In genomic region chr4:141782205-141782604, GRCh38 we compare ENCODE assay signal across 26 cellular contexts.
"Had no signal": no experiment of that assay in that cellular context is flagged by ENCODE, and none has a peak within 500 bp of the region (broad histone marks: within the 10 kb centered on the region; RNA-seq: fewer than 3 reads in every experiment).

No MANE protein-coding gene starts in this region.

- FAIRE-seq: pancreas, small intestine, urothelium cell line had no signal

- H3K9me3 ChIP-seq: neutrophil, pancreas, psoas muscle, right lobe of liver, sigmoid colon, stomach, thoracic aorta, thyroid gland, tibial nerve, upper lobe of left lung, vagina had no signal

- H3K27me3 ChIP-seq: neutrophil, pancreas, right lobe of liver, sigmoid colon, stomach, thyroid gland, tibial nerve, upper lobe of left lung, vagina had no signal

- H3K27ac ChIP-seq: neutrophil, pancreas, psoas muscle, right lobe of liver, sigmoid colon, stomach, thoracic aorta, thyroid gland, tibial nerve, upper lobe of left lung, vagina had no signal

- H3K4me3 ChIP-seq: pancreas, psoas muscle, right lobe of liver, sigmoid colon, stomach, thoracic aorta, thyroid gland, tibial nerve, upper lobe of left lung, vagina had no signal

- H3K4me1 ChIP-seq: pancreas, psoas muscle, right lobe of liver, sigmoid colon, stomach, thyroid gland, tibial nerve, upper lobe of left lung, vagina had no signal

- DNase-seq: naive thymus-derived CD8-positive, alpha-beta T cell; nephron progenitor cell; nucleus accumbens; pancreas; psoas muscle; right cardiac atrium; right lobe of liver; sigmoid colon; small intestine; stimulated activated CD4-positive, alpha-beta T cell treated with anti-CD3 and anti-CD28 coated beads, Interleukin-15, amount 100 ng/mL, for 24 hours; stimulated activated CD4-positive, alpha-beta T cell treated with anti-CD3 and anti-CD28 coated beads, Interleukin-2, amount 100 ng/mL, for 24 hours; stimulated activated CD4-positive, alpha-beta T cell treated with anti-CD3 and anti-CD28 coated beads, Interleukin-2, amount 100 ng/mL, for 48 hours; stimulated activated CD4-positive, alpha-beta T cell treated with anti-CD3 and anti-CD28 coated beads, Interleukin-4, amount 100 ng/mL, for 24 hours; stimulated activated naive B cell treated with anti-CD40 and anti-IgM and Interleukin-4, amounts not matched to agents 10 μg/mL and 1 μg/mL and 100 μg/mL, for 72 hours; stimulated activated naive CD4-positive, alpha-beta T cell treated with Interleukin-2 at 50 U/mL for 16 hours; stomach; thyroid gland; trophoblast cell; upper lobe of left lung had no signal

- ATAC-seq: naive thymus-derived CD8-positive, alpha-beta T cell; natural killer cell treated with Interleukin-12 subunit alpha and Interleukin-12 subunit beta and Interleukin-15 and Interleukin-18, amount 100 ng/mL, for 72 hours; pancreas; psoas muscle; right cardiac atrium; right lobe of liver; stimulated activated effector memory CD8-positive, alpha-beta T cell treated with anti-CD3 and anti-CD28 coated beads, Interleukin-12 subunit alpha, Interleukin-12 subunit beta, amount 100 ng/mL, for 72 hours; stimulated activated naive B cell treated with anti-CD40 and anti-IgM and Interleukin-4, amounts not matched to agents 10 μg/mL and 1 μg/mL and 100 μg/mL, for 72 hours had no signal

- H3K36me3 ChIP-seq: neutrophil, pancreas, right lobe of liver, sigmoid colon, stomach, thoracic aorta, thyroid gland, tibial nerve, upper lobe of left lung, vagina had no signal
